In genomic region chr17:48010193-48010592, GRCh38 we compare ENCODE assay signal across 1 cellular context.
TF ChIP-seq lines count a peak whose summit lies in the region.

No MANE protein-coding gene starts in this region.

TF ChIP-seq in K562, 482 proteins besides CTCF, POLR2A, EP300 and RAD21:
- TF ChIP-seq RBM25 (IDR thresholded peaks at IDR 0.05; ENCODE audit: low read depth, low read length, severe bottlenecking) (peak; percentile 64), BCOR (IDR thresholded peaks at IDR 0.05) (peak; percentile 30; the same call in 1 of the 2 replicates), E2F5 (CRISPR knock-in tag; IDR thresholded peaks at IDR 0.05) (no peak)
TF ChIP-seq in K562: peak in this region for 2.
